Comparison of ENCODE assay signal across 22 cellular contexts in genomic region chr14:86723254-86723624, GRCh38.
"Had no signal": no experiment of that assay in that cellular context is flagged by ENCODE, and none has a peak within 500 bp of the region (broad histone marks: within the 10 kb centered on the region; RNA-seq: fewer than 3 reads in every experiment).

No MANE protein-coding gene starts in this region.

- H3K9me3 ChIP-seq: colonic mucosa, gastrocnemius medialis, heart right ventricle, thoracic aorta, transverse colon had no signal

- H3K36me3 ChIP-seq: colonic mucosa, gastrocnemius medialis, heart right ventricle, right atrium auricular region, stomach, thoracic aorta, transverse colon had no signal

- H3K9me3 Mint-ChIP-seq: nephron progenitor cell had no signal

- DNase-seq: caudate nucleus; colonic mucosa; dermis blood vessel endothelial cell; gastrocnemius medialis; heart right ventricle; immature natural killer cell; mammary epithelial cell; naive B cell; nephron progenitor cell; small intestine; stimulated activated CD4-positive, alpha-beta T cell treated with anti-CD3 and anti-CD28 coated beads, Interleukin-12 subunit alpha, Interleukin-12 subunit beta, amount 100 ng/mL, for 4 hours; stimulated activated naive CD4-positive, alpha-beta T cell; stomach; substantia nigra; transverse colon had no signal

- H3K27me3 ChIP-seq: colonic mucosa, gastrocnemius medialis, heart right ventricle, right atrium auricular region, stomach, transverse colon had no signal

- FAIRE-seq: endothelial cell of umbilical vein, keratinocyte, small intestine had no signal

- H3K4me3 Mint-ChIP-seq: immature natural killer cell, mesothelial cell of epicardium, naive B cell, nephron progenitor cell had no signal

- ATAC-seq: esophagus mucosa, gastrocnemius medialis, heart right ventricle had no signal

- H3K4me1 Mint-ChIP-seq: immature natural killer cell, naive B cell, nephron progenitor cell had no signal

- H3K79me2 ChIP-seq: parathyroid adenoma had no signal

- H3K27me3 Mint-ChIP-seq: naive B cell had no signal

- H3K4me3 ChIP-seq: colonic mucosa, gastrocnemius medialis, heart right ventricle, right atrium auricular region, stomach, thoracic aorta, transverse colon had no signal

- H3K27ac Mint-ChIP-seq: immature natural killer cell, mesothelial cell of epicardium, naive B cell, nephron progenitor cell had no signal

- H2AFZ ChIP-seq: parathyroid adenoma had no signal

- H3K27ac ChIP-seq: colonic mucosa, gastrocnemius medialis, heart right ventricle, parathyroid adenoma, right atrium auricular region, stomach, thoracic aorta, transverse colon had no signal

- H3K36me3 Mint-ChIP-seq: immature natural killer cell, mesothelial cell of epicardium, naive B cell had no signal

- H3K9ac ChIP-seq: parathyroid adenoma had no signal

- H3K4me1 ChIP-seq: colonic mucosa, gastrocnemius medialis, heart right ventricle, parathyroid adenoma, right atrium auricular region, stomach, transverse colon had no signal
